ENCODE assay signal across 1 cellular context in the genomic region with DNA sequence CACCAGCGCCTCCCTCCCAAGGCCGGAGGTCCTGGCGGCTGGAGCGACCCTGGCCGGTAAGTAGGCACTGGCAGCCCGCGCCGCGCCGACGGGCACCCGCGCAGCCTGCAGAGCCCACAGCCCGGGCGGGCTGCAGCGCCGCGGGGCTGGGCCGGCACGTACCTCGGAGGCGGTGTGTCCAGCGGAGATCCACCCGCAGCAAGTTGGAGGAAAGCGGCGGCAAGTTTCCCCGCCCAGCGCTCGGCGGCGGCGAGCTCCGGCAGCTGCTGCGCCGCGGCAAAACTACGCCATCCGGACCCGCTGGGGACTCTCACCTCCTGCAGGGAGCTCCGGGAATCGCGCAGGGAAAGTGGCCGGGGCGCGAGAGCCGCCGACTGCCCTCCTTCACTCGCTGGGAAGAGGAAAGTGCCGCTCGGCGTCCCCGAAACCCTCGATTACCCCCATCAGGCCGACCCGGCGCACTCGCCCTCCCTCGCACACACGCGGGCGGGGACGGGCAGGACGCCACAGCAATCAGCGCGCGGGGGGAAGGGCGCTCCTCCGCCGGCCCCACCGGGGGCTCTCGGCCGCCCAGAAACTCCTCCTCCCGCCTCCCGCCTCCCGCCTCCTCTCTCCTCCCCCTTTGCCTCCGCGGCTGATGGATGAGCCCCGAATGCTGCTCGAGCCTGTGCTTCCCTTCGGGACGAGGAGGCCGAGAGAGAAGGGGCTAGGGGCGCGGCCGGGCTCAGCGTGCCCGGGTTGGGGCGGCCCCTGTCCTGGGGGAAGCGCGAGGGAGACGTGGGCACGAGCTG.
TF ChIP-seq lines count a peak whose summit lies in the region.

A gene (minus strand): TSS at position 436 of the 791 bp plus-strand sequence. CDS start 24,620 bp downstream, outside the sequence.

TF ChIP-seq in HepG2, 621 proteins besides CTCF, POLR2A, EP300 and RAD21 (continued from another document and continues in another):
- TF ChIP-seq ZKSCAN8 (CRISPR knock-in tag; IDR thresholded peaks at IDR 0.05; ENCODE audit: borderline replicate concordance) = 0 out of 2 replicates have a peak, but pooled peaks have one; percentile 20
- TF ChIP-seq NR3C1 (CRISPR knock-in tag; IDR thresholded peaks at IDR 0.05) = no peak
- TF ChIP-seq, protein P1, sequence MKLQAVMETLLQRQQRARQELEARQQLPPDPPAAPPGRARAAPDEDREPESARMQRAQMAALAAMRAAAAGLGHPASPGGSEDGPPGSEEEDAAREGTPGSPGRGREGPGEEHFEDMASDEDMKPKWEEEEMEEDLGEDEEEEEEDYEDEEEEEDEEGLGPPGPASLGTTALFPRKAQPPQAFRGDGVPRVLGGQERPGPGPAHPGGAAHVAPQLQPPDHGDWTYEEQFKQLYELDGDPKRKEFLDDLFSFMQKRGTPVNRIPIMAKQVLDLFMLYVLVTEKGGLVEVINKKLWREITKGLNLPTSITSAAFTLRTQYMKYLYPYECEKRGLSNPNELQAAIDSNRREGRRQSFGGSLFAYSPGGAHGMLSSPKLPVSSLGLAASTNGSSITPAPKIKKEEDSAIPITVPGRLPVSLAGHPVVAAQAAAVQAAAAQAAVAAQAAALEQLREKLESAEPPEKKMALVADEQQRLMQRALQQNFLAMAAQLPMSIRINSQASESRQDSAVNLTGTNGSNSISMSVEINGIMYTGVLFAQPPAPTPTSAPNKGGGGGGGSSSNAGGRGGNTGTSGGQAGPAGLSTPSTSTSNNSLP (IDR thresholded peaks at IDR 0.05; ENCODE audit: low read depth, low read length) = no peak
- TF ChIP-seq ZNF563 (CRISPR knock-in tag; IDR thresholded peaks at IDR 0.05) = peak; percentile 58
- peak; percentile 28 for TF ChIP-seq PRPF4 (IDR thresholded peaks at IDR 0.05; ENCODE audit: low read depth, low read length, poor library complexity, severe bottlenecking)
- TF ChIP-seq, protein P2, sequence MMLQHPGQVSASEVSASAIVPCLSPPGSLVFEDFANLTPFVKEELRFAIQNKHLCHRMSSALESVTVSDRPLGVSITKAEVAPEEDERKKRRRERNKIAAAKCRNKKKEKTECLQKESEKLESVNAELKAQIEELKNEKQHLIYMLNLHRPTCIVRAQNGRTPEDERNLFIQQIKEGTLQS (CRISPR knock-in tag; IDR thresholded peaks at IDR 0.05) = 0 out of 2 replicates have a peak, but pooled peaks have one; percentile 23
- no peak for TF ChIP-seq MLLT10 (CRISPR knock-in tag; IDR thresholded peaks at IDR 0.05)
- no peak; the same call in 1 of the 2 replicates for TF ChIP-seq KDM5A (IDR thresholded peaks at IDR 0.05; ENCODE audit: borderline replicate concordance, low read length)
- TF ChIP-seq, protein P3, sequence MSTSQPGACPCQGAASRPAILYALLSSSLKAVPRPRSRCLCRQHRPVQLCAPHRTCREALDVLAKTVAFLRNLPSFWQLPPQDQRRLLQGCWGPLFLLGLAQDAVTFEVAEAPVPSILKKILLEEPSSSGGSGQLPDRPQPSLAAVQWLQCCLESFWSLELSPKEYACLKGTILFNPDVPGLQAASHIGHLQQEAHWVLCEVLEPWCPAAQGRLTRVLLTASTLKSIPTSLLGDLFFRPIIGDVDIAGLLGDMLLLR (CRISPR knock-in tag; IDR thresholded peaks at IDR 0.05) = no peak; the same call in 1 of the 2 replicates
- TF ChIP-seq, protein P4, sequence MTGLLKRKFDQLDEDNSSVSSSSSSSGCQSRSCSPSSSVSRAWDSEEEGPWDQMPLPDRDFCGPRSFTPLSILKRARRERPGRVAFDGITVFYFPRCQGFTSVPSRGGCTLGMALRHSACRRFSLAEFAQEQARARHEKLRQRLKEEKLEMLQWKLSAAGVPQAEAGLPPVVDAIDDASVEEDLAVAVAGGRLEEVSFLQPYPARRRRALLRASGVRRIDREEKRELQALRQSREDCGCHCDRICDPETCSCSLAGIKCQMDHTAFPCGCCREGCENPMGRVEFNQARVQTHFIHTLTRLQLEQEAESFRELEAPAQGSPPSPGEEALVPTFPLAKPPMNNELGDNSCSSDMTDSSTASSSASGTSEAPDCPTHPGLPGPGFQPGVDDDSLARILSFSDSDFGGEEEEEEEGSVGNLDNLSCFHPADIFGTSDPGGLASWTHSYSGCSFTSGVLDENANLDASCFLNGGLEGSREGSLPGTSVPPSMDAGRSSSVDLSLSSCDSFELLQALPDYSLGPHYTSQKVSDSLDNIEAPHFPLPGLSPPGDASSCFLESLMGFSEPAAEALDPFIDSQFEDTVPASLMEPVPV (CRISPR knock-in tag; IDR thresholded peaks at IDR 0.05) = peak; percentile 82
- TF ChIP-seq, protein P5, sequence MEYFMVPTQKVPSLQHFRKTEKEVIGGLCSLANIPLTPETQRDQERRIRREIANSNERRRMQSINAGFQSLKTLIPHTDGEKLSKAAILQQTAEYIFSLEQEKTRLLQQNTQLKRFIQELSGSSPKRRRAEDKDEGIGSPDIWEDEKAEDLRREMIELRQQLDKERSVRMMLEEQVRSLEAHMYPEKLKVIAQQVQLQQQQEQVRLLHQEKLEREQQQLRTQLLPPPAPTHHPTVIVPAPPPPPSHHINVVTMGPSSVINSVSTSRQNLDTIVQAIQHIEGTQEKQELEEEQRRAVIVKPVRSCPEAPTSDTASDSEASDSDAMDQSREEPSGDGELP (IDR thresholded peaks at IDR 0.05; ENCODE audit: borderline replicate concordance, low read depth) = peak; percentile 37; the same call in 1 of the 2 replicates
- no peak; the same call in 1 of the 2 replicates for TF ChIP-seq SSRP1 (CRISPR knock-in tag; IDR thresholded peaks at IDR 0.05)
- TF ChIP-seq NAIF1 (CRISPR knock-in tag; IDR thresholded peaks at IDR 0.05; ENCODE audit: borderline replicate concordance) = no peak
- peak; percentile 79 for TF ChIP-seq NFYB (CRISPR knock-in tag; IDR thresholded peaks at IDR 0.05)
- peak; percentile 75 for TF ChIP-seq NFYC (CRISPR knock-in tag; IDR thresholded peaks at IDR 0.05)
- TF ChIP-seq ASH2L (IDR thresholded peaks at IDR 0.05; ENCODE audit: insufficient read length, low read depth, low read length) = no peak
- TF ChIP-seq TOPORS (CRISPR knock-in tag; IDR thresholded peaks at IDR 0.05) = no peak; the same call in 1 of the 2 replicates
- TF ChIP-seq, protein P6, sequence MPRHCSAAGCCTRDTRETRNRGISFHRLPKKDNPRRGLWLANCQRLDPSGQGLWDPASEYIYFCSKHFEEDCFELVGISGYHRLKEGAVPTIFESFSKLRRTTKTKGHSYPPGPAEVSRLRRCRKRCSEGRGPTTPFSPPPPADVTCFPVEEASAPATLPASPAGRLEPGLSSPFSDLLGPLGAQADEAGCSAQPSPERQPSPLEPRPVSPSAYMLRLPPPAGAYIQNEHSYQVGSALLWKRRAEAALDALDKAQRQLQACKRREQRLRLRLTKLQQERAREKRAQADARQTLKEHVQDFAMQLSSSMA (CRISPR knock-in tag; IDR thresholded peaks at IDR 0.05) = peak; percentile 86; the same call in 1 of the 2 replicates
- TF ChIP-seq HOXA5 (CRISPR knock-in tag; IDR thresholded peaks at IDR 0.05) = peak; percentile 26; the same call in 1 of the 2 replicates
- TF ChIP-seq ZC3H13 (CRISPR knock-in tag; IDR thresholded peaks at IDR 0.05) = 0 out of 2 replicates have a peak, but pooled peaks have one; percentile 57
- TF ChIP-seq, protein P7, sequence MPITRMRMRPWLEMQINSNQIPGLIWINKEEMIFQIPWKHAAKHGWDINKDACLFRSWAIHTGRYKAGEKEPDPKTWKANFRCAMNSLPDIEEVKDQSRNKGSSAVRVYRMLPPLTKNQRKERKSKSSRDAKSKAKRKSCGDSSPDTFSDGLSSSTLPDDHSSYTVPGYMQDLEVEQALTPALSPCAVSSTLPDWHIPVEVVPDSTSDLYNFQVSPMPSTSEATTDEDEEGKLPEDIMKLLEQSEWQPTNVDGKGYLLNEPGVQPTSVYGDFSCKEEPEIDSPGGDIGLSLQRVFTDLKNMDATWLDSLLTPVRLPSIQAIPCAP (CRISPR knock-in tag; IDR thresholded peaks at IDR 0.05; ENCODE audit: low read depth) = no peak; the same call in 1 of the 2 replicates
- no peak for TF ChIP-seq IRF2 (CRISPR knock-in tag; IDR thresholded peaks at IDR 0.05)
- peak; percentile 92 for TF ChIP-seq HNRNPLL (IDR thresholded peaks at IDR 0.05; ENCODE audit: low read depth, low read length, poor library complexity, severe bottlenecking)
- no peak; the same call in 1 of the 2 replicates for TF ChIP-seq ZNF558 (CRISPR knock-in tag; IDR thresholded peaks at IDR 0.05; ENCODE audit: borderline replicate concordance)
- TF ChIP-seq, protein P8, sequence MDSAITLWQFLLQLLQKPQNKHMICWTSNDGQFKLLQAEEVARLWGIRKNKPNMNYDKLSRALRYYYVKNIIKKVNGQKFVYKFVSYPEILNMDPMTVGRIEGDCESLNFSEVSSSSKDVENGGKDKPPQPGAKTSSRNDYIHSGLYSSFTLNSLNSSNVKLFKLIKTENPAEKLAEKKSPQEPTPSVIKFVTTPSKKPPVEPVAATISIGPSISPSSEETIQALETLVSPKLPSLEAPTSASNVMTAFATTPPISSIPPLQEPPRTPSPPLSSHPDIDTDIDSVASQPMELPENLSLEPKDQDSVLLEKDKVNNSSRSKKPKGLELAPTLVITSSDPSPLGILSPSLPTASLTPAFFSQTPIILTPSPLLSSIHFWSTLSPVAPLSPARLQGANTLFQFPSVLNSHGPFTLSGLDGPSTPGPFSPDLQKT (CRISPR knock-in tag; IDR thresholded peaks at IDR 0.05; ENCODE audit: borderline replicate concordance) = no peak
- TF ChIP-seq NFKBIZ (CRISPR knock-in tag; IDR thresholded peaks at IDR 0.05) = no peak
- no peak for TF ChIP-seq KLF15 (CRISPR knock-in tag; IDR thresholded peaks at IDR 0.05; ENCODE audit: borderline replicate concordance)
- no peak for TF ChIP-seq ATAD3A (CRISPR knock-in tag; IDR thresholded peaks at IDR 0.05)
- no peak for TF ChIP-seq ZNF30 (CRISPR knock-in tag; IDR thresholded peaks at IDR 0.05)
- peak; percentile 87; the same call in 1 of the 2 replicates for TF ChIP-seq ZNF557 (CRISPR knock-in tag; IDR thresholded peaks at IDR 0.05)
- TF ChIP-seq NKX3-1 (CRISPR knock-in tag; IDR thresholded peaks at IDR 0.05) = no peak; the same call in 1 of the 2 replicates
- TF ChIP-seq, protein P9, sequence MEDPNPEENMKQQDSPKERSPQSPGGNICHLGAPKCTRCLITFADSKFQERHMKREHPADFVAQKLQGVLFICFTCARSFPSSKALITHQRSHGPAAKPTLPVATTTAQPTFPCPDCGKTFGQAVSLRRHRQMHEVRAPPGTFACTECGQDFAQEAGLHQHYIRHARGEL (CRISPR knock-in tag; IDR thresholded peaks at IDR 0.05) = no peak
- TF ChIP-seq ZNF546 (CRISPR knock-in tag; conservative IDR thresholded peaks at IDR 0.05) = no peak
- TF ChIP-seq, protein P10, sequence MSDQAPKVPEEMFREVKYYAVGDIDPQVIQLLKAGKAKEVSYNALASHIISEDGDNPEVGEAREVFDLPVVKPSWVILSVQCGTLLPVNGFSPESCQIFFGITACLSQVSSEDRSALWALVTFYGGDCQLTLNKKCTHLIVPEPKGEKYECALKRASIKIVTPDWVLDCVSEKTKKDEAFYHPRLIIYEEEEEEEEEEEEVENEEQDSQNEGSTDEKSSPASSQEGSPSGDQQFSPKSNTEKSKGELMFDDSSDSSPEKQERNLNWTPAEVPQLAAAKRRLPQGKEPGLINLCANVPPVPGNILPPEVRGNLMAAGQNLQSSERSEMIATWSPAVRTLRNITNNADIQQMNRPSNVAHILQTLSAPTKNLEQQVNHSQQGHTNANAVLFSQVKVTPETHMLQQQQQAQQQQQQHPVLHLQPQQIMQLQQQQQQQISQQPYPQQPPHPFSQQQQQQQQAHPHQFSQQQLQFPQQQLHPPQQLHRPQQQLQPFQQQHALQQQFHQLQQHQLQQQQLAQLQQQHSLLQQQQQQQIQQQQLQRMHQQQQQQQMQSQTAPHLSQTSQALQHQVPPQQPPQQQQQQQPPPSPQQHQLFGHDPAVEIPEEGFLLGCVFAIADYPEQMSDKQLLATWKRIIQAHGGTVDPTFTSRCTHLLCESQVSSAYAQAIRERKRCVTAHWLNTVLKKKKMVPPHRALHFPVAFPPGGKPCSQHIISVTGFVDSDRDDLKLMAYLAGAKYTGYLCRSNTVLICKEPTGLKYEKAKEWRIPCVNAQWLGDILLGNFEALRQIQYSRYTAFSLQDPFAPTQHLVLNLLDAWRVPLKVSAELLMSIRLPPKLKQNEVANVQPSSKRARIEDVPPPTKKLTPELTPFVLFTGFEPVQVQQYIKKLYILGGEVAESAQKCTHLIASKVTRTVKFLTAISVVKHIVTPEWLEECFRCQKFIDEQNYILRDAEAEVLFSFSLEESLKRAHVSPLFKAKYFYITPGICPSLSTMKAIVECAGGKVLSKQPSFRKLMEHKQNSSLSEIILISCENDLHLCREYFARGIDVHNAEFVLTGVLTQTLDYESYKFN (CRISPR knock-in tag; conservative IDR thresholded peaks at IDR 0.05) = peak; percentile 69; the same call in 1 of the 2 replicates
- peak; percentile 74; the same call in 1 of the 2 replicates for TF ChIP-seq HDAC1 (CRISPR knock-in tag; IDR thresholded peaks at IDR 0.05)
- TF ChIP-seq CREB1 (IDR thresholded peaks at IDR 0.05) = no peak
- TF ChIP-seq CREB1 (CRISPR knock-in tag; IDR thresholded peaks at IDR 0.05) = no peak
- TF ChIP-seq, protein P11, sequence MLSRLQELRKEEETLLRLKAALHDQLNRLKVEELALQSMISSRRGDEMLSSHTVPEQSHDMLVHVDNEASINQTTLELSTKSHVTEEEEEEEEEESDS (CRISPR knock-in tag; IDR thresholded peaks at IDR 0.05; ENCODE audit: borderline replicate concordance) = peak; percentile 63; the same call in 1 of the 2 replicates
- TF ChIP-seq, protein P12, sequence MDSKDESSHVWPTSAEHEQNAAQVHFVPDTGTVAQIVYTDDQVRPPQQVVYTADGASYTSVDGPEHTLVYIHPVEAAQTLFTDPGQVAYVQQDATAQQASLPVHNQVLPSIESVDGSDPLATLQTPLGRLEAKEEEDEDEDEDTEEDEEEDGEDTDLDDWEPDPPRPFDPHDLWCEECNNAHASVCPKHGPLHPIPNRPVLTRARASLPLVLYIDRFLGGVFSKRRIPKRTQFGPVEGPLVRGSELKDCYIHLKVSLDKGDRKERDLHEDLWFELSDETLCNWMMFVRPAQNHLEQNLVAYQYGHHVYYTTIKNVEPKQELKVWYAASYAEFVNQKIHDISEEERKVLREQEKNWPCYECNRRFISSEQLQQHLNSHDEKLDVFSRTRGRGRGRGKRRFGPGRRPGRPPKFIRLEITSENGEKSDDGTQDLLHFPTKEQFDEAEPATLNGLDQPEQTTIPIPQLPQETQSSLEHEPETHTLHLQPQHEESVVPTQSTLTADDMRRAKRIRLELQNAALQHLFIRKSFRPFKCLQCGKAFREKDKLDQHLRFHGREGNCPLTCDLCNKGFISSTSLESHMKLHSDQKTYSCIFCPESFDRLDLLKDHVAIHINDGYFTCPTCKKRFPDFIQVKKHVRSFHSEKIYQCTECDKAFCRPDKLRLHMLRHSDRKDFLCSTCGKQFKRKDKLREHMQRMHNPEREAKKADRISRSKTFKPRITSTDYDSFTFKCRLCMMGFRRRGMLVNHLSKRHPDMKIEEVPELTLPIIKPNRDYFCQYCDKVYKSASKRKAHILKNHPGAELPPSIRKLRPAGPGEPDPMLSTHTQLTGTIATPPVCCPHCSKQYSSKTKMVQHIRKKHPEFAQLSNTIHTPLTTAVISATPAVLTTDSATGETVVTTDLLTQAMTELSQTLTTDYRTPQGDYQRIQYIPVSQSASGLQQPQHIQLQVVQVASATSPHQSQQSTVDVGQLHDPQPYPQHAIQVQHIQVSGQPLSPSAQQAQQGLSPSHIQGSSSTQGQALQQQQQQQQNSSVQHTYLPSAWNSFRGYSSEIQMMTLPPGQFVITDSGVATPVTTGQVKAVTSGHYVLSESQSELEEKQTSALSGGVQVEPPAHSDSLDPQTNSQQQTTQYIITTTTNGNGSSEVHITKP (CRISPR knock-in tag; IDR thresholded peaks at IDR 0.05; ENCODE audit: low read depth) = peak; percentile 91
- no peak for TF ChIP-seq ZNF24 (IDR thresholded peaks at IDR 0.05)
- no peak for TF ChIP-seq SUZ12 (IDR thresholded peaks at IDR 0.05; ENCODE audit: low read depth, low read length)
- TF ChIP-seq PAWR (CRISPR knock-in tag; IDR thresholded peaks at IDR 0.05; ENCODE audit: borderline replicate concordance) = no peak
- TF ChIP-seq ZNF460 (CRISPR knock-in tag; IDR thresholded peaks at IDR 0.05; ENCODE audit: borderline replicate concordance) = no peak; the same call in 1 of the 2 replicates
- 0 out of 2 replicates have a peak, but pooled peaks have one; percentile 55 for TF ChIP-seq ZNF839 (CRISPR knock-in tag; IDR thresholded peaks at IDR 0.05; ENCODE audit: borderline replicate concordance)
- no peak for TF ChIP-seq SMC3 (IDR thresholded peaks at IDR 0.05; ENCODE audit: low read length)
